In the genomic region with DNA sequence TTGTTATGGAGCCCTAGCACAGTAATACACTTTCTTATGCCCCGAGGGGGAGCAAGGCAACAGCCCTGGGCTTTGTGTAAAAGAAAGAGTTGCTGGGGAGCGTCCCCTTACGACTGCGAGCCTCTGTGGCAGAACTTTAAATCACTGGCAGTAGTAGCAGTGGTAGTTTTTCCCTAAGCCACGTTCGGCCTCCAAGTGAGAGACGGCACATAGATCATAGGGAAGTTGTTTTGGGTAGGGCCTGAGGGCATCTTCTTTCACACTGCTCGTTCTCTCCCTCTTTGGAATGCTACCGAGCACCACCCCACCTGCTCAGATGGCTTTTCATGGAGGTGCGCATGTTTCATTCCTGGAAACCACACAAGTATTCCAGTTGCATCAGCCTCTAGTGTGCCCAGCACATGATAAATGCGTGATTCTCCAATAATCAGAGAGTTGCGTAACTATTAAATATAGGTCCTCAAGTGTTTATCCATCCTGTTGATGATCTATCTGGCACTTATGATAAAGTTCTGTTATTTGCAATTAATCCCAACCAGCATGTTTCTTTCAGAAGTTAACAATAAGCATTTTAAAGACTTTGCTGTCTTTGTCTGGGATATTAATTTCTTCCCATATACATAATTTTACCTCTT, we compare ENCODE assay signal across 1 cellular context.
TF ChIP-seq lines count a peak whose summit lies in the region.

No MANE protein-coding gene starts in this region.

TF ChIP-seq in IMR-90, 13 proteins besides CTCF, POLR2A, EP300 and RAD21:
- TF ChIP-seq SMC3 (IDR thresholded peaks at IDR 0.05; ENCODE audit: low read depth, low read length) (no peak), CEBPB (IDR thresholded peaks at IDR 0.05; ENCODE audit: low read depth, low read length) (peak; percentile 83)
